In genomic region chr5:57779383-57780223, GRCh38 we compare ENCODE assay signal across 8 cellular contexts.
DNase-seq lines count a peak whose midpoint lies in the region; ATAC-seq and TF ChIP-seq lines count a peak whose summit lies in the region.

No MANE protein-coding gene starts in this region.

- H3K4me3 Mint-ChIP-seq in naive thymus-derived CD4-positive, alpha-beta T cell, result no peak overlapping the region

- intact Hi-C loops in naive thymus-derived CD4-positive, alpha-beta T cell (cut with micrococcal nuclease), result loop anchor here (1.0 to 10.0 kb wide), 6 partner anchors 282 to 875 kb away; partner anchors contain the start of genes PLK2 (in 2 of the 2) and SETD9 (in 1 of the 2)

- H3K79me2 ChIP-seq in Loucy (ENCODE audit: insufficient read depth, low read length) (no peaks in the 10 kb centered on the region), fibroblast of lung (ENCODE audit: control insufficient read depth, insufficient read depth, low read length) (no peaks in the 10 kb centered on the region)

- CTCF ChIA-PET in naive thymus-derived CD4-positive, alpha-beta T cell (lab: Charles Lee), result interaction anchor here (0.5 to 3.4 kb wide), 7 partner anchors 10 to 682 kb away, joined by 3 to 20 read pairs (median 3); no protein-coding TSS in a partner anchor

- POLR2A ChIA-PET in naive thymus-derived CD4-positive, alpha-beta T cell (lab: Charles Lee), result interaction anchor here (1.0 kb wide), 1 partner anchor 681 kb away, joined by 5 read pairs; no protein-coding TSS in a partner anchor

- TF ChIP-seq CTCF in Loucy (conservative IDR thresholded peaks at IDR 0.05; ENCODE audit: low read length), result peak; percentile 87
- peak; percentile 57 to 71 for TF ChIP-seq CTCF in fibroblast of lung (conservative IDR thresholded peaks at IDR 0.05 in 1 of 2, IDR thresholded peaks at IDR 0.05 in 1 of 2; ENCODE audit: low read depth in 1 of 2, low read length in 2 of 2)

- no peaks in the 10 kb centered on the region for H3K27me3 ChIP-seq in Loucy (ENCODE audit: insufficient read depth, low read length, poor library complexity, severe bottlenecking)
- H3K27me3 ChIP-seq in fibroblast of lung (ENCODE audit: control insufficient read depth, insufficient read depth, low read length), result no peaks in the 10 kb centered on the region
- H3K27me3 ChIP-seq in naive thymus-derived CD4-positive, alpha-beta T cell (ENCODE audit: control insufficient read depth in 2 of 2, insufficient read depth in 2 of 2, low read length in 2 of 2), result no peaks in the 10 kb centered on the region

- no peak overlapping the region for H3K27ac ChIP-seq in fibroblast of lung (ENCODE audit: insufficient read depth, low read length)
- H3K27ac ChIP-seq in naive thymus-derived CD4-positive, alpha-beta T cell (ENCODE audit: low read depth, low read length), result no peak overlapping the region

- H3K9me2 ChIP-seq in Loucy (replicated peaks; ENCODE audit: low read depth, low read length), result no peaks in the 10 kb centered on the region

- H3K4me2 ChIP-seq in Loucy (ENCODE audit: low read depth, low read length, poor library complexity, severe bottlenecking) (no peak overlapping the region), fibroblast of lung (ENCODE audit: extremely low read depth, insufficient read depth, low read length) (no peak overlapping the region)

- H3F3A ChIP-seq in Loucy (ENCODE audit: low read depth), result no peaks in the 10 kb centered on the region

- ATAC-seq in GM19035 (IDR thresholded peaks at IDR 0.05; ENCODE audit: unreplicated experiment), result peak; percentile 63
- ATAC-seq in naive thymus-derived CD4-positive, alpha-beta T cell, result peak; percentile 58
- ATAC-seq in HG03045 (IDR thresholded peaks at IDR 0.05; ENCODE audit: unreplicated experiment), result no peak

- H3K9me3 ChIP-seq in Loucy (ENCODE audit: insufficient read depth, low read depth, low read length), result no peaks in the 10 kb centered on the region
- H3K9me3 ChIP-seq in fibroblast of lung (ENCODE audit: control insufficient read depth, insufficient read depth, low read depth, low read length), result no peaks in the 10 kb centered on the region
- H3K9me3 ChIP-seq in naive thymus-derived CD4-positive, alpha-beta T cell (ENCODE audit: control insufficient read depth in 2 of 3, low read length in 3 of 3), result no peaks in the 10 kb centered on the region

- peaks cover 0 to 4% (median 0%) of the 10 kb centered on the region in 5 donors for H3K27me3 Mint-ChIP-seq in naive thymus-derived CD4-positive, alpha-beta T cell

- no peaks in the 10 kb centered on the region for H3K36me3 Mint-ChIP-seq in naive thymus-derived CD4-positive, alpha-beta T cell

- no peaks in the 10 kb centered on the region for H4K20me1 ChIP-seq in Loucy (ENCODE audit: insufficient read depth, low read length, poor library complexity, severe bottlenecking)
- no peaks in the 10 kb centered on the region for H4K20me1 ChIP-seq in fibroblast of lung (ENCODE audit: control insufficient read depth, extremely low read depth, insufficient read depth, low read length)

- H2AFZ ChIP-seq in Loucy (ENCODE audit: low read length) (no peak overlapping the region), fibroblast of lung (ENCODE audit: low read length) (no peak overlapping the region)

- H3K27ac Mint-ChIP-seq in naive thymus-derived CD4-positive, alpha-beta T cell, result no peak overlapping the region

- H3K9ac ChIP-seq in Loucy (ENCODE audit: low read depth, low read length, poor library complexity, severe bottlenecking) (no peak overlapping the region), fibroblast of lung (ENCODE audit: insufficient read depth, low read length) (no peak overlapping the region)

- H3K9me3 Mint-ChIP-seq in naive thymus-derived CD4-positive, alpha-beta T cell, result no peaks in the 10 kb centered on the region

- in situ Hi-C loops in Caki2 (cut with HindIII; ENCODE audit: low pct_unique_long_range_greater_than_20kb, low sequenced_read_pairs), result no loop called here

- H3K4me3 ChIP-seq in Loucy (ENCODE audit: low read length, poor library complexity, severe bottlenecking) (no peak overlapping the region), fibroblast of lung (replicated peaks in 1 of 4; ENCODE audit: control extremely low read depth in 1 of 4, insufficient read depth in 1 of 4, low read depth in 3 of 4, low read length in 4 of 4) (no peak overlapping the region)
- no peak overlapping the region for H3K4me3 ChIP-seq in naive thymus-derived CD4-positive, alpha-beta T cell (ENCODE audit: low read length)

- no peaks in the 10 kb centered on the region for H3K4me1 ChIP-seq in Loucy (ENCODE audit: insufficient read depth, low read length, poor library complexity, severe bottlenecking)
- no peaks in the 10 kb centered on the region for H3K4me1 ChIP-seq in fibroblast of lung (ENCODE audit: control insufficient read depth, extremely low read depth, insufficient read depth, low read length)
- H3K4me1 ChIP-seq in naive thymus-derived CD4-positive, alpha-beta T cell (ENCODE audit: control insufficient read depth in 2 of 2, insufficient read depth in 2 of 2, low read length in 2 of 2), result no peaks in the 10 kb centered on the region

- DNase-seq in Caki2 (ENCODE audit: low read depth), result peak; percentile 70
- DNase-seq in SKM-1 treated with dmso at 0.1 percent for 144 hours (lab: John Stamatoyannopoulos, UW; ENCODE audit: unreplicated experiment), result peak; percentile 40
- DNase-seq in fibroblast of lung (ENCODE audit: low read depth in 2 of 2), result peak; percentile 71 to 85
- peak in 5 of 9 donors; percentile 8 to 26 (median 18) for DNase-seq in naive thymus-derived CD4-positive, alpha-beta T cell
- no peak for DNase-seq in stimulated activated CD4-positive, alpha-beta T cell treated with anti-CD3 and anti-CD28 coated beads, Interleukin-1b, Interleukin-23, amount 100 ng/mL, for 48 hours

- H3K4me1 Mint-ChIP-seq in naive thymus-derived CD4-positive, alpha-beta T cell, result no peaks in the 10 kb centered on the region

- H3K36me3 ChIP-seq in Loucy (ENCODE audit: insufficient read depth, low read length) (no peaks in the 10 kb centered on the region), fibroblast of lung (ENCODE audit: control insufficient read depth, insufficient read depth, low read length) (no peaks in the 10 kb centered on the region)
- no peaks in the 10 kb centered on the region for H3K36me3 ChIP-seq in naive thymus-derived CD4-positive, alpha-beta T cell (ENCODE audit: control insufficient read depth in 2 of 3, insufficient read depth in 3 of 3, low read length in 3 of 3)
